ENCODE assay signal across 1 cellular context in the genomic region with DNA sequence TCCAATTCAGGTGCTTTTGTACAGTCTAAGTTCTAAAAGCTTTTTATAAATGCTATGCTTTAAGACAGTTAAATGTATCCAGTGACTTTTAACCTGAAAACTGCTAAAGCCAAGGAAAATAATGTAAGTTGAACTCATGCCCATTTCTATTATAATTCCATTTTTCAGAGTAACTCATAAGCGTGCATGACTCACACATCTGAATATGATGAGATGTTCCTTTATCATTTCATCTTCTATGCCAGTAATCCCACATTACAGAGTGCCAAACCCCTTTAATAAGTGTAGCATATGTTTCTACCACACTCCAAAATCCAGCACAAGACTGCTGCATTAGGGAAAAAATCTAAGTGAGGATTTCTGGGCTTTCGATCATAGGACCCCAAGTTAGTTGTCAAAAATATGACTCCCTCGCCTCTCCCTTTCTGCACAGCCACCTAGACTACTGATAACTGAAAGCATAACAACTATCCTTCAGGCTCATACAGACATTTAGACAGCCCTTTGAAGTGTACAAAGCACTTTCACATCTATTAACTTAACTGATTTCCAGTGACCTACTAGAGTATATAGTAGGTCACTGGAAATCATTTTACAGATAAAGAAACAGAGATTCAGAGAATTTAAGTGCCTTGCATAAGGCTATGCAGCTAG.
TF ChIP-seq lines count a peak whose summit lies in the region.

No MANE protein-coding gene starts in this region.

TF ChIP-seq in K562, 482 proteins besides CTCF, POLR2A, EP300 and RAD21 (continued from another document):
- TF ChIP-seq DEAF1 (CRISPR knock-in tag; IDR thresholded peaks at IDR 0.05) (no peak), GABPA (tag; conservative IDR thresholded peaks at IDR 0.05; ENCODE audit: low read depth) (no peak), EZH2 (IDR thresholded peaks at IDR 0.05; ENCODE audit: borderline replicate concordance, low read depth, low read length) (no peak), ZBTB1 (CRISPR knock-in tag; IDR thresholded peaks at IDR 0.05; ENCODE audit: borderline replicate concordance, low read depth) (no peak), ZNF408 (CRISPR knock-in tag; IDR thresholded peaks at IDR 0.05; ENCODE audit: low read depth) (no peak), FOS (IDR thresholded peaks at IDR 0.05; ENCODE audit: extremely low read depth, insufficient read length) (no peak), PHB2 (IDR thresholded peaks at IDR 0.05; ENCODE audit: low read depth) (no peak), HMBOX1 (IDR thresholded peaks at IDR 0.05) (peak; percentile 32; the same call in 1 of the 2 replicates), POLR3G (IDR thresholded peaks at IDR 0.05; ENCODE audit: extremely low read depth, insufficient read length, insufficient replicate concordance) (no peak), PREB (CRISPR knock-in tag; IDR thresholded peaks at IDR 0.05) (no peak), ZNF551 (CRISPR knock-in tag; IDR thresholded peaks at IDR 0.05) (no peak), XRCC4 (IDR thresholded peaks at IDR 0.05; ENCODE audit: extremely low read depth, insufficient read depth, insufficient read length) (no peak), KDM2B (CRISPR knock-in tag; IDR thresholded peaks at IDR 0.05) (no peak), KAT2B (IDR thresholded peaks at IDR 0.05; ENCODE audit: low read depth, low read length) (no peak), HDAC6 (IDR thresholded peaks at IDR 0.05; ENCODE audit: low read depth, low read length) (no peak), FOSL1 (tag; conservative IDR thresholded peaks at IDR 0.05) (peak; percentile 79), DNMT1 (IDR thresholded peaks at IDR 0.05) (no peak), RFX5 (IDR thresholded peaks at IDR 0.05; ENCODE audit: low read depth, low read length) (no peak), CHCHD3 (CRISPR knock-in tag; IDR thresholded peaks at IDR 0.05) (no peak), HNRNPUL1 (IDR thresholded peaks at IDR 0.05; ENCODE audit: low read length) (no peak), SIX5 (IDR thresholded peaks at IDR 0.05; ENCODE audit: borderline replicate concordance in 1 of 2, insufficient read depth in 1 of 2, low read depth in 1 of 2, low read length in 2 of 2) (no peak), DPF2 (IDR thresholded peaks at IDR 0.05) (peak; percentile 40; the same call in 1 of the 2 replicates)
- TF ChIP-seq, protein P1, sequence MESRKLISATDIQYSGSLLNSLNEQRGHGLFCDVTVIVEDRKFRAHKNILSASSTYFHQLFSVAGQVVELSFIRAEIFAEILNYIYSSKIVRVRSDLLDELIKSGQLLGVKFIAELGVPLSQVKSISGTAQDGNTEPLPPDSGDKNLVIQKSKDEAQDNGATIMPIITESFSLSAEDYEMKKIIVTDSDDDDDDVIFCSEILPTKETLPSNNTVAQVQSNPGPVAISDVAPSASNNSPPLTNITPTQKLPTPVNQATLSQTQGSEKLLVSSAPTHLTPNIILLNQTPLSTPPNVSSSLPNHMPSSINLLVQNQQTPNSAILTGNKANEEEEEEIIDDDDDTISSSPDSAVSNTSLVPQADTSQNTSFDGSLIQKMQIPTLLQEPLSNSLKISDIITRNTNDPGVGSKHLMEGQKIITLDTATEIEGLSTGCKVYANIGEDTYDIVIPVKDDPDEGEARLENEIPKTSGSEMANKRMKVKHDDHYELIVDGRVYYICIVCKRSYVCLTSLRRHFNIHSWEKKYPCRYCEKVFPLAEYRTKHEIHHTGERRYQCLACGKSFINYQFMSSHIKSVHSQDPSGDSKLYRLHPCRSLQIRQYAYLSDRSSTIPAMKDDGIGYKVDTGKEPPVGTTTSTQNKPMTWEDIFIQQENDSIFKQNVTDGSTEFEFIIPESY (CRISPR knock-in tag; IDR thresholded peaks at IDR 0.05) = no peak
- TF ChIP-seq, protein P2, sequence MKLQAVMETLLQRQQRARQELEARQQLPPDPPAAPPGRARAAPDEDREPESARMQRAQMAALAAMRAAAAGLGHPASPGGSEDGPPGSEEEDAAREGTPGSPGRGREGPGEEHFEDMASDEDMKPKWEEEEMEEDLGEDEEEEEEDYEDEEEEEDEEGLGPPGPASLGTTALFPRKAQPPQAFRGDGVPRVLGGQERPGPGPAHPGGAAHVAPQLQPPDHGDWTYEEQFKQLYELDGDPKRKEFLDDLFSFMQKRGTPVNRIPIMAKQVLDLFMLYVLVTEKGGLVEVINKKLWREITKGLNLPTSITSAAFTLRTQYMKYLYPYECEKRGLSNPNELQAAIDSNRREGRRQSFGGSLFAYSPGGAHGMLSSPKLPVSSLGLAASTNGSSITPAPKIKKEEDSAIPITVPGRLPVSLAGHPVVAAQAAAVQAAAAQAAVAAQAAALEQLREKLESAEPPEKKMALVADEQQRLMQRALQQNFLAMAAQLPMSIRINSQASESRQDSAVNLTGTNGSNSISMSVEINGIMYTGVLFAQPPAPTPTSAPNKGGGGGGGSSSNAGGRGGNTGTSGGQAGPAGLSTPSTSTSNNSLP (IDR thresholded peaks at IDR 0.05; ENCODE audit: borderline replicate concordance, low read depth, low read length) = no peak
- TF ChIP-seq, protein P3, sequence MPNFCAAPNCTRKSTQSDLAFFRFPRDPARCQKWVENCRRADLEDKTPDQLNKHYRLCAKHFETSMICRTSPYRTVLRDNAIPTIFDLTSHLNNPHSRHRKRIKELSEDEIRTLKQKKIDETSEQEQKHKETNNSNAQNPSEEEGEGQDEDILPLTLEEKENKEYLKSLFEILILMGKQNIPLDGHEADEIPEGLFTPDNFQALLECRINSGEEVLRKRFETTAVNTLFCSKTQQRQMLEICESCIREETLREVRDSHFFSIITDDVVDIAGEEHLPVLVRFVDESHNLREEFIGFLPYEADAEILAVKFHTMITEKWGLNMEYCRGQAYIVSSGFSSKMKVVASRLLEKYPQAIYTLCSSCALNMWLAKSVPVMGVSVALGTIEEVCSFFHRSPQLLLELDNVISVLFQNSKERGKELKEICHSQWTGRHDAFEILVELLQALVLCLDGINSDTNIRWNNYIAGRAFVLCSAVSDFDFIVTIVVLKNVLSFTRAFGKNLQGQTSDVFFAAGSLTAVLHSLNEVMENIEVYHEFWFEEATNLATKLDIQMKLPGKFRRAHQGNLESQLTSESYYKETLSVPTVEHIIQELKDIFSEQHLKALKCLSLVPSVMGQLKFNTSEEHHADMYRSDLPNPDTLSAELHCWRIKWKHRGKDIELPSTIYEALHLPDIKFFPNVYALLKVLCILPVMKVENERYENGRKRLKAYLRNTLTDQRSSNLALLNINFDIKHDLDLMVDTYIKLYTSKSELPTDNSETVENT (CRISPR knock-in tag; IDR thresholded peaks at IDR 0.05) = no peak
